8 cellular contexts compared by ENCODE assay signal in the genomic region with DNA sequence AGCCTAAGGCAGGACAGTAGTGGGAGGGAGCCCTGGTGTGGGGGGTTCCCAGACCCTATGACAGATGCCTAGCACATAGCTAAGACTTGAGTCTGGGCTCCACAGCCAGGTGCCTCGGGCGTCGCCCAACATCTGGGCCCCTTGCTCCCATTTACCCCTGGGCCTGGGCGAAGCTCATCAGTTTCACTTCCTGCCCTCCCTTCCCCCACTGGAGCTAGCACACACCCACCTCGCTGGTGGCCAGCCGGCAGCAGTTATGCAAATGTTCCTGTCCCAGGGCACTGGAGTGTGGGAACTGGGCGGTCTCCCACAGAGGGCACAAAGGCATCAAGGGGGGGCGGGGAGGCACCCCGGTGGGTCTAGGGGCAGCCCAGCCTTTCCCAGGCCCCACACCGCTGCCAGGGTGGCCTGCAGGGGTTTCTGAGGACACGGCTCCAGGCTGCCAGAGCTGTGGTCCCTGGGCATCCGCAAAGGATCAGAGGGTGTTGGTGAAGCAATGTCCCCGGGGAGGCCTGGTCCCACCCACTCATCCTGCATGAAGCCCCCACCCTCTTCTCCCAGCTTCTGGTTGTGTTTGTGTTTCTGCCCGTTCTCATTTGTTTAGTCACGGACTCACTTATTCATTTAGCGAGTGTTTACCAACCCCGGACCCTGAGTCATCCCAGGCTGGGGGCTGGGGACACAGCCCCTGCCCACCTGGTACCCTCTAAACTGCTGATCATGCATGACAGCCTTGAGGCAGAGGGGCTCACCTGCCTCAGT. TPM values are rescaled to one million over a fixed set of nuclear protein-coding genes. Genes with fewer than 3 reads are reported as not detected.
DNase-seq lines count a peak whose midpoint lies in the region; ATAC-seq lines count a peak whose summit lies in the region.

No MANE protein-coding gene starts in this region.

- peak overlapping the region; percentile 82 for H3K4me2 ChIP-seq in skeletal muscle satellite cell (ENCODE audit: low read length)

- H3K4me3 ChIP-seq in HUES48 (ENCODE audit: low read depth, low read length), result no peak overlapping the region
- H3K4me3 ChIP-seq in skeletal muscle satellite cell (ENCODE audit: low read length), result peak overlapping the region; percentile 55

- no peaks in the 10 kb centered on the region for H3K9me3 ChIP-seq in HUES48 (ENCODE audit: control insufficient read depth, insufficient read depth, low read length)
- no peaks in the 10 kb centered on the region for H3K9me3 ChIP-seq in skeletal muscle satellite cell (replicated peaks; ENCODE audit: low read length)

- peak; percentile 66 for ATAC-seq in GM21515 (IDR thresholded peaks at IDR 0.05; ENCODE audit: unreplicated experiment)

- no peak overlapping the region for H3K9ac ChIP-seq in HUES48 (ENCODE audit: low read depth, low read length)
- H3K9ac ChIP-seq in skeletal muscle satellite cell (ENCODE audit: low read depth, low read length), result peak overlapping the region; percentile 62

- intact Hi-C loops in head of caudate nucleus (cut with DNase I), result no loop called here

- H3K27ac ChIP-seq in HUES48 (ENCODE audit: low read depth, low read length), result peak overlapping the region; percentile 67

- no peaks in the 10 kb centered on the region; the same call in 1 of the 2 replicates for H3K36me3 ChIP-seq in HUES48 (ENCODE audit: control insufficient read depth, insufficient read depth, low read length)
- H3K36me3 ChIP-seq in skeletal muscle satellite cell (ENCODE audit: insufficient read depth, low read length), result no peaks in the 10 kb centered on the region

- H3K27me3 ChIP-seq in HUES48 (ENCODE audit: control insufficient read depth, insufficient read depth, low read length) (no peaks in the 10 kb centered on the region), skeletal muscle satellite cell (ENCODE audit: control insufficient read depth, insufficient read depth, low read length) (no peaks in the 10 kb centered on the region)

- H3K4me1 ChIP-seq in HUES48 (ENCODE audit: control insufficient read depth, insufficient read depth, low read length) (peaks cover 13% of the 10 kb centered on the region), skeletal muscle satellite cell (ENCODE audit: control insufficient read depth, insufficient read depth, low read length) (peaks cover 37% of the 10 kb centered on the region)

- DNase-seq in NCI-H345 (lab: John Stamatoyannopoulos, UW), result peak; percentile 20
- DNase-seq in NCI-H345 treated with DMSO at 0.1 percent for 48 hours (lab: John Stamatoyannopoulos, UW; ENCODE audit: unreplicated experiment), result no peak
- DNase-seq in T1000 (lab: John Stamatoyannopoulos, UW), result peak; percentile 47
- DNase-seq in head of caudate nucleus, result peak in 38 of 42 donors; percentile 11 to 77 (median 48)
- DNase-seq in NCI-H2081 treated with DMSO at 0.1 percent for 48 hours (lab: John Stamatoyannopoulos, UW), result no peak

RNA-seq across cellular contexts. Expression of a gene that starts 20.4 kb away (rescaled TPM):
- 1.5 and 2.0 TPM in 2 replicates for total RNA-seq in skeletal muscle satellite cell (2012; rRNA removed)

RNA-seq across cellular contexts. Expression of a gene that starts 49.1 kb away (rescaled TPM):
- total RNA-seq in skeletal muscle satellite cell (2012; rRNA removed), result not detected in 2 replicates

Comparison
In these comparisons a context has a peak if more than half of its experiments do, and no peak if none do; other contexts are left out.
1. DNase-seq: peak in NCI-H345 (single experiment), T1000 (single experiment) and head of caudate nucleus (38 of 42); none in NCI-H345 treated with DMSO at 0.1 percent for 48 hours (single experiment) and NCI-H2081 treated with DMSO at 0.1 percent for 48 hours (single experiment).